Comparison of ENCODE assay signal across 1 cellular context in the genomic region with DNA sequence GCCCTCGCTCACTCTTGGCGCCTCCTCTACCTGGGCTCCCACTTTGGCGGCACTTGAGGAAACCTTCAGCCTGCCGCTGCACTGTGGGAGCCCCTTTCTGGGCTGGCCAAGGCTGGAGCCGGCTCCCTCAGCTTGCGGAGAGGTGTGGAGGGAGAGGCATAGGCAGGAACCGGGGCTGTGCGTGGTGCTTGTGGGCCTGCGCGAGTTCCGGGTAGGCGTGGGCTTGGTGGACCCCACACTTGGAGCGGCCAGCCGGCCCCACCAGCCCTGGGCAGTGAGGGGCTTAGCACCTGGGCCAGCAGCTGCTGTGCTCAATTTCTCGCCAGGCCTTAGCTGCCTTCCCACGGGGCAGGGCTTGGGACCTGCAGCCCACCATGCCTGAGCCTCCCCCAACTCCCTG. TPM values are rescaled to one million over a fixed set of nuclear protein-coding genes. Genes with fewer than 3 reads are reported as not detected.
"Had no signal": no experiment of that assay in that cellular context is flagged by ENCODE, and none has a peak within 500 bp of the region (broad histone marks: within the 10 kb centered on the region; RNA-seq: fewer than 3 reads in every experiment).

No MANE protein-coding gene starts in this region.

RNA-seq across cellular contexts. Expression of gene SELL, which starts 50.4 kb away (rescaled TPM):
- total RNA-seq: vagina had no signal
